Comparison of ENCODE assay signal across 16 cellular contexts in genomic region chr12:116695464-116695725, GRCh38.
DNase-seq lines count a peak whose midpoint lies in the region; ATAC-seq and TF ChIP-seq lines count a peak whose summit lies in the region.
"Had no signal": no experiment of that assay in that cellular context is flagged by ENCODE, and none has a peak within 500 bp of the region (broad histone marks: within the 10 kb centered on the region; RNA-seq: fewer than 3 reads in every experiment).

No MANE protein-coding gene starts in this region.

- peak; percentile 7 for DNase-seq in NCI-H526 treated with DMSO at 0.1 percent for 48 hours (lab: John Stamatoyannopoulos, UW)
- no peak for DNase-seq in activated naive CD4-positive, alpha-beta T cell (lab: John Stamatoyannopoulos, UW)
- no peak for DNase-seq in NCI-H187 (lab: John Stamatoyannopoulos, UW)
- DNase-seq: ACHN; CD8-positive, alpha-beta T cell; COR-L47; DMS153; DMS79 treated with DMSO at 0.1 percent for 48 hours; GDM1 had no signal

- peak overlapping the region; percentile 89 to 100 (median 97) for H3K4me2 ChIP-seq in BLaER1 treated with 17β-estradiol and CSF1 and Interleukin-3, amounts not matched to agents 10 nM and 100 nM

- H3K9me3 ChIP-seq in BLaER1 treated with 17β-estradiol and CSF1 and Interleukin-3, amounts not matched to agents 10 nM and 100 nM (replicated peaks in 1 of 11): no peaks in the 10 kb centered on the region
- H3K9me3 ChIP-seq: HAP-1 had no signal

- peaks cover 43% of the 10 kb centered on the region for H3K4me1 Mint-ChIP-seq in stimulated activated memory B cell treated with anti-CD40 and anti-IgM and Interleukin-4, amounts not matched to agents 10 μg/mL and 1 μg/mL and 100 μg/mL, for 72 hours

- no peak overlapping the region for H3K27ac Mint-ChIP-seq in stimulated activated memory B cell treated with anti-CD40 and anti-IgM and Interleukin-4, amounts not matched to agents 10 μg/mL and 1 μg/mL and 100 μg/mL, for 72 hours
- H3K27ac Mint-ChIP-seq: CD14-positive monocyte; CD8-positive, alpha-beta T cell had no signal

- no peaks in the 10 kb centered on the region for H3K9me3 Mint-ChIP-seq in stimulated activated memory B cell treated with anti-CD40 and anti-IgM and Interleukin-4, amounts not matched to agents 10 μg/mL and 1 μg/mL and 100 μg/mL, for 72 hours
- H3K9me3 Mint-ChIP-seq: CD14-positive monocyte; CD8-positive, alpha-beta T cell had no signal

- peak overlapping the region; percentile 69 for H3K4me3 Mint-ChIP-seq in stimulated activated memory B cell treated with anti-CD40 and anti-IgM and Interleukin-4, amounts not matched to agents 10 μg/mL and 1 μg/mL and 100 μg/mL, for 72 hours
- H3K4me3 Mint-ChIP-seq: CD8-positive, alpha-beta T cell had no signal

- TF ChIP-seq CTCF in VCaP (conservative IDR thresholded peaks at IDR 0.05): no peak

- peaks cover 0 to 41% (median 0%) of the 10 kb centered on the region in 11 experiments; a peak in 9 of 22 replicates for H3K27me3 ChIP-seq in BLaER1 treated with 17β-estradiol and CSF1 and Interleukin-3, amounts not matched to agents 10 nM and 100 nM

- H3K36me3 ChIP-seq in BLaER1 treated with 17β-estradiol and CSF1 and Interleukin-3, amounts not matched to agents 10 nM and 100 nM: no peaks in the 10 kb centered on the region
- H3K36me3 ChIP-seq: HAP-1 had no signal

- peaks cover 50 to 91% (median 82%) of the 10 kb centered on the region in 10 experiments for H3K4me1 ChIP-seq in BLaER1 treated with 17β-estradiol and CSF1 and Interleukin-3, amounts not matched to agents 10 nM and 100 nM

- H4K20me1 ChIP-seq in BLaER1 treated with 17β-estradiol and CSF1 and Interleukin-3, amounts not matched to agents 10 nM and 100 nM: no peaks in the 10 kb centered on the region

- no peak for ATAC-seq in stimulated activated memory B cell treated with anti-CD40 and anti-IgM and Interleukin-4, amounts not matched to agents 10 μg/mL and 1 μg/mL and 100 μg/mL, for 72 hours
- no peak for ATAC-seq in HG03571 (IDR thresholded peaks at IDR 0.05; ENCODE audit: unreplicated experiment)
- ATAC-seq: CD8-positive, alpha-beta T cell had no signal

- H3K9ac ChIP-seq in BLaER1 treated with 17β-estradiol and CSF1 and Interleukin-3, amounts not matched to agents 10 nM and 100 nM: peak overlapping the region in 8 of 11 experiments; percentile 64 to 79 (median 74); a peak in 15 of 22 replicates

- H3K36me3 Mint-ChIP-seq in stimulated activated memory B cell treated with anti-CD40 and anti-IgM and Interleukin-4, amounts not matched to agents 10 μg/mL and 1 μg/mL and 100 μg/mL, for 72 hours: no peaks in the 10 kb centered on the region
- H3K36me3 Mint-ChIP-seq: CD14-positive monocyte; CD8-positive, alpha-beta T cell had no signal

- peaks cover 60% of the 10 kb centered on the region for H3K27me3 Mint-ChIP-seq in stimulated activated memory B cell treated with anti-CD40 and anti-IgM and Interleukin-4, amounts not matched to agents 10 μg/mL and 1 μg/mL and 100 μg/mL, for 72 hours

- H3K4me3 ChIP-seq in BLaER1 treated with 17β-estradiol and CSF1 and Interleukin-3, amounts not matched to agents 10 nM and 100 nM: peak overlapping the region in 7 of 10 experiments; percentile 49 to 70 (median 58); a peak in 9 of 20 replicates
- H3K4me3 ChIP-seq: HAP-1 had no signal

- H3K27ac ChIP-seq in BLaER1 treated with 17β-estradiol and CSF1 and Interleukin-3, amounts not matched to agents 10 nM and 100 nM: peak overlapping the region in 9 of 11 experiments; percentile 44 to 82 (median 75); a peak in 16 of 22 replicates
- peak overlapping the region; percentile 87; the same call in 1 of the 2 replicates for H3K27ac ChIP-seq in VCaP
- H3K27ac ChIP-seq: HL-60 had no signal
